ENCODE assay signal across 27 cellular contexts in genomic region chr5:96829336-96829735, GRCh38. TPM values are rescaled to one million over a fixed set of nuclear protein-coding genes. Genes with fewer than 3 reads are reported as not detected.
"Had no signal": no experiment of that assay in that cellular context is flagged by ENCODE, and none has a peak within 500 bp of the region (broad histone marks: within the 10 kb centered on the region; RNA-seq: fewer than 3 reads in every experiment).

No MANE protein-coding gene starts in this region.

- ATAC-seq: left colon; left lung; lower lobe of right lung; natural killer cell; right cardiac atrium; sciatic nerve; stimulated activated effector memory CD8-positive, alpha-beta T cell treated with anti-CD3 and anti-CD28 coated beads, Interleukin-12 subunit alpha, Interleukin-12 subunit beta, amount 100 ng/mL, for 72 hours; stimulated activated naive CD8-positive, alpha-beta T cell treated with anti-CD3 and anti-CD28 coated beads, Interleukin-15, amount 100 ng/mL, for 72 hours had no signal

- H3K9me3 ChIP-seq: left lung, lower lobe of right lung, neutrophil, spleen, tibial nerve, uterus had no signal

- H3K9me3 Mint-ChIP-seq: immature natural killer cell; naive B cell; natural killer cell; nephron progenitor cell; neural progenitor cell; stimulated activated effector memory CD8-positive, alpha-beta T cell treated with anti-CD3 and anti-CD28 coated beads, Interleukin-12 subunit alpha, Interleukin-12 subunit beta, amount 100 ng/mL, for 72 hours; stimulated activated naive CD8-positive, alpha-beta T cell treated with anti-CD3 and anti-CD28 coated beads, Interleukin-15, amount 100 ng/mL, for 72 hours; type B pancreatic cell had no signal

- H3K36me3 Mint-ChIP-seq: immature natural killer cell; naive B cell; natural killer cell; neural progenitor cell; stimulated activated effector memory CD8-positive, alpha-beta T cell treated with anti-CD3 and anti-CD28 coated beads, Interleukin-12 subunit alpha, Interleukin-12 subunit beta, amount 100 ng/mL, for 72 hours; type B pancreatic cell had no signal

- H3K4me1 Mint-ChIP-seq: naive B cell; nephron progenitor cell; neural progenitor cell; stimulated activated effector memory CD8-positive, alpha-beta T cell treated with anti-CD3 and anti-CD28 coated beads, Interleukin-12 subunit alpha, Interleukin-12 subunit beta, amount 100 ng/mL, for 72 hours had no signal

- H3K4me3 ChIP-seq: left lung, lower lobe of right lung, neural progenitor cell, skin epidermis, spleen, tibial nerve, uterus had no signal

- H3K36me3 ChIP-seq: left lung, lower lobe of right lung, neural progenitor cell, neutrophil, spleen, tibial nerve, uterus had no signal

- H3K4me1 ChIP-seq: left lung, lower lobe of right lung, neural progenitor cell, spleen, tibial nerve, uterus had no signal

- H3K4me3 Mint-ChIP-seq: immature natural killer cell; naive B cell; natural killer cell; nephron progenitor cell; neural progenitor cell; stimulated activated effector memory CD8-positive, alpha-beta T cell treated with anti-CD3 and anti-CD28 coated beads, Interleukin-12 subunit alpha, Interleukin-12 subunit beta, amount 100 ng/mL, for 72 hours; stimulated activated naive CD8-positive, alpha-beta T cell treated with anti-CD3 and anti-CD28 coated beads, Interleukin-15, amount 100 ng/mL, for 72 hours; type B pancreatic cell had no signal

- H3K27me3 Mint-ChIP-seq: naive B cell; progenitor cell of endocrine pancreas; stimulated activated naive CD8-positive, alpha-beta T cell treated with anti-CD3 and anti-CD28 coated beads, Interleukin-15, amount 100 ng/mL, for 72 hours had no signal

- H3K9ac ChIP-seq: neural progenitor cell had no signal

- H3K4me2 ChIP-seq: neural progenitor cell had no signal

- H3K27ac ChIP-seq: left lung, lower lobe of right lung, neural progenitor cell, neutrophil, skin epidermis, spleen, tibial nerve, uterus had no signal

- DNase-seq: hypothalamus; immature natural killer cell; kidney; left colon; left lung; lower lobe of right lung; mammary epithelial cell; mesenchymal stem cell; naive B cell; natural killer cell; nephron progenitor cell; occipital lobe; right cardiac atrium; spleen; stimulated activated CD4-positive, alpha-beta T cell treated with anti-CD3 and anti-CD28 coated beads, Interleukin-4, amount 100 ng/mL, for 24 hours; stimulated activated naive CD4-positive, alpha-beta T cell treated with Interleukin-2 at 50 U/mL for 16 hours; stimulated activated naive CD8-positive, alpha-beta T cell treated with anti-CD3 and anti-CD28 coated beads, Interleukin-15, amount 100 ng/mL, for 72 hours; substantia nigra; uterus had no signal

- H3K27me3 ChIP-seq: left lung, neural progenitor cell, neutrophil, spleen, tibial nerve, uterus had no signal

- H3K27ac Mint-ChIP-seq: immature natural killer cell; naive B cell; natural killer cell; nephron progenitor cell; neural progenitor cell; progenitor cell of endocrine pancreas; stimulated activated effector memory CD8-positive, alpha-beta T cell treated with anti-CD3 and anti-CD28 coated beads, Interleukin-12 subunit alpha, Interleukin-12 subunit beta, amount 100 ng/mL, for 72 hours; stimulated activated naive CD8-positive, alpha-beta T cell treated with anti-CD3 and anti-CD28 coated beads, Interleukin-15, amount 100 ng/mL, for 72 hours; type B pancreatic cell had no signal

- H2AFZ ChIP-seq: neural progenitor cell had no signal

RNA-seq across cellular contexts. Expression of gene ERAP2, which starts 47.0 kb away (rescaled TPM):
- total RNA-seq: progenitor cell of endocrine pancreas had no signal
